Comparison of ENCODE assay signal across 1 cellular context in genomic region chr7:124379296-124379695, GRCh38.
TF ChIP-seq lines count a peak whose summit lies in the region.

No MANE protein-coding gene starts in this region.

TF ChIP-seq in K562, 482 proteins besides CTCF, POLR2A, EP300 and RAD21 (continued from another document):
- no peak for TF ChIP-seq GATAD2B (IDR thresholded peaks at IDR 0.05; ENCODE audit: borderline replicate concordance)
- peak; percentile 36; the same call in 1 of the 2 replicates for TF ChIP-seq ZBTB12 (CRISPR knock-in tag; IDR thresholded peaks at IDR 0.05)
- TF ChIP-seq ZBTB17 (CRISPR knock-in tag; IDR thresholded peaks at IDR 0.05), result peak; percentile 80; the same call in 1 of the 2 replicates
- TF ChIP-seq, protein P1, sequence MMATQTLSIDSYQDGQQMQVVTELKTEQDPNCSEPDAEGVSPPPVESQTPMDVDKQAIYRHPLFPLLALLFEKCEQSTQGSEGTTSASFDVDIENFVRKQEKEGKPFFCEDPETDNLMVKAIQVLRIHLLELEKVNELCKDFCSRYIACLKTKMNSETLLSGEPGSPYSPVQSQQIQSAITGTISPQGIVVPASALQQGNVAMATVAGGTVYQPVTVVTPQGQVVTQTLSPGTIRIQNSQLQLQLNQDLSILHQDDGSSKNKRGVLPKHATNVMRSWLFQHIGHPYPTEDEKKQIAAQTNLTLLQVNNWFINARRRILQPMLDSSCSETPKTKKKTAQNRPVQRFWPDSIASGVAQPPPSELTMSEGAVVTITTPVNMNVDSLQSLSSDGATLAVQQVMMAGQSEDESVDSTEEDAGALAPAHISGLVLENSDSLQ (IDR thresholded peaks at IDR 0.05), result no peak
- no peak for TF ChIP-seq POLR2AphosphoS2 (IDR thresholded peaks at IDR 0.05; ENCODE audit: low read length)
- no peak for TF ChIP-seq ZNF232 (CRISPR knock-in tag; IDR thresholded peaks at IDR 0.05)
- TF ChIP-seq SAFB2 (IDR thresholded peaks at IDR 0.05; ENCODE audit: borderline replicate concordance, low read depth, low read length, severe bottlenecking), result no peak
- TF ChIP-seq, protein P2, sequence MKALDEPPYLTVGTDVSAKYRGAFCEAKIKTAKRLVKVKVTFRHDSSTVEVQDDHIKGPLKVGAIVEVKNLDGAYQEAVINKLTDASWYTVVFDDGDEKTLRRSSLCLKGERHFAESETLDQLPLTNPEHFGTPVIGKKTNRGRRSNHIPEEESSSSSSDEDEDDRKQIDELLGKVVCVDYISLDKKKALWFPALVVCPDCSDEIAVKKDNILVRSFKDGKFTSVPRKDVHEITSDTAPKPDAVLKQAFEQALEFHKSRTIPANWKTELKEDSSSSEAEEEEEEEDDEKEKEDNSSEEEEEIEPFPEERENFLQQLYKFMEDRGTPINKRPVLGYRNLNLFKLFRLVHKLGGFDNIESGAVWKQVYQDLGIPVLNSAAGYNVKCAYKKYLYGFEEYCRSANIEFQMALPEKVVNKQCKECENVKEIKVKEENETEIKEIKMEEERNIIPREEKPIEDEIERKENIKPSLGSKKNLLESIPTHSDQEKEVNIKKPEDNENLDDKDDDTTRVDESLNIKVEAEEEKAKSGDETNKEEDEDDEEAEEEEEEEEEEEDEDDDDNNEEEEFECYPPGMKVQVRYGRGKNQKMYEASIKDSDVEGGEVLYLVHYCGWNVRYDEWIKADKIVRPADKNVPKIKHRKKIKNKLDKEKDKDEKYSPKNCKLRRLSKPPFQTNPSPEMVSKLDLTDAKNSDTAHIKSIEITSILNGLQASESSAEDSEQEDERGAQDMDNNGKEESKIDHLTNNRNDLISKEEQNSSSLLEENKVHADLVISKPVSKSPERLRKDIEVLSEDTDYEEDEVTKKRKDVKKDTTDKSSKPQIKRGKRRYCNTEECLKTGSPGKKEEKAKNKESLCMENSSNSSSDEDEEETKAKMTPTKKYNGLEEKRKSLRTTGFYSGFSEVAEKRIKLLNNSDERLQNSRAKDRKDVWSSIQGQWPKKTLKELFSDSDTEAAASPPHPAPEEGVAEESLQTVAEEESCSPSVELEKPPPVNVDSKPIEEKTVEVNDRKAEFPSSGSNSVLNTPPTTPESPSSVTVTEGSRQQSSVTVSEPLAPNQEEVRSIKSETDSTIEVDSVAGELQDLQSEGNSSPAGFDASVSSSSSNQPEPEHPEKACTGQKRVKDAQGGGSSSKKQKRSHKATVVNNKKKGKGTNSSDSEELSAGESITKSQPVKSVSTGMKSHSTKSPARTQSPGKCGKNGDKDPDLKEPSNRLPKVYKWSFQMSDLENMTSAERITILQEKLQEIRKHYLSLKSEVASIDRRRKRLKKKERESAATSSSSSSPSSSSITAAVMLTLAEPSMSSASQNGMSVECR (CRISPR knock-in tag; IDR thresholded peaks at IDR 0.05), result no peak
- no peak for TF ChIP-seq MED1 (CRISPR knock-in tag; IDR thresholded peaks at IDR 0.05; ENCODE audit: borderline replicate concordance)
- peak; percentile 58 for TF ChIP-seq TFE3 (CRISPR knock-in tag; IDR thresholded peaks at IDR 0.05)
- no peak for TF ChIP-seq ZC3H11A (IDR thresholded peaks at IDR 0.05; ENCODE audit: low read depth, low read length)
- no peak for TF ChIP-seq RB1 (IDR thresholded peaks at IDR 0.05; ENCODE audit: low read depth)
- peak; percentile 25; the same call in 1 of the 2 replicates for TF ChIP-seq ZNF324 (CRISPR knock-in tag; IDR thresholded peaks at IDR 0.05)
- no peak for TF ChIP-seq ZNF444 (CRISPR knock-in tag; IDR thresholded peaks at IDR 0.05)
- TF ChIP-seq, protein P3, sequence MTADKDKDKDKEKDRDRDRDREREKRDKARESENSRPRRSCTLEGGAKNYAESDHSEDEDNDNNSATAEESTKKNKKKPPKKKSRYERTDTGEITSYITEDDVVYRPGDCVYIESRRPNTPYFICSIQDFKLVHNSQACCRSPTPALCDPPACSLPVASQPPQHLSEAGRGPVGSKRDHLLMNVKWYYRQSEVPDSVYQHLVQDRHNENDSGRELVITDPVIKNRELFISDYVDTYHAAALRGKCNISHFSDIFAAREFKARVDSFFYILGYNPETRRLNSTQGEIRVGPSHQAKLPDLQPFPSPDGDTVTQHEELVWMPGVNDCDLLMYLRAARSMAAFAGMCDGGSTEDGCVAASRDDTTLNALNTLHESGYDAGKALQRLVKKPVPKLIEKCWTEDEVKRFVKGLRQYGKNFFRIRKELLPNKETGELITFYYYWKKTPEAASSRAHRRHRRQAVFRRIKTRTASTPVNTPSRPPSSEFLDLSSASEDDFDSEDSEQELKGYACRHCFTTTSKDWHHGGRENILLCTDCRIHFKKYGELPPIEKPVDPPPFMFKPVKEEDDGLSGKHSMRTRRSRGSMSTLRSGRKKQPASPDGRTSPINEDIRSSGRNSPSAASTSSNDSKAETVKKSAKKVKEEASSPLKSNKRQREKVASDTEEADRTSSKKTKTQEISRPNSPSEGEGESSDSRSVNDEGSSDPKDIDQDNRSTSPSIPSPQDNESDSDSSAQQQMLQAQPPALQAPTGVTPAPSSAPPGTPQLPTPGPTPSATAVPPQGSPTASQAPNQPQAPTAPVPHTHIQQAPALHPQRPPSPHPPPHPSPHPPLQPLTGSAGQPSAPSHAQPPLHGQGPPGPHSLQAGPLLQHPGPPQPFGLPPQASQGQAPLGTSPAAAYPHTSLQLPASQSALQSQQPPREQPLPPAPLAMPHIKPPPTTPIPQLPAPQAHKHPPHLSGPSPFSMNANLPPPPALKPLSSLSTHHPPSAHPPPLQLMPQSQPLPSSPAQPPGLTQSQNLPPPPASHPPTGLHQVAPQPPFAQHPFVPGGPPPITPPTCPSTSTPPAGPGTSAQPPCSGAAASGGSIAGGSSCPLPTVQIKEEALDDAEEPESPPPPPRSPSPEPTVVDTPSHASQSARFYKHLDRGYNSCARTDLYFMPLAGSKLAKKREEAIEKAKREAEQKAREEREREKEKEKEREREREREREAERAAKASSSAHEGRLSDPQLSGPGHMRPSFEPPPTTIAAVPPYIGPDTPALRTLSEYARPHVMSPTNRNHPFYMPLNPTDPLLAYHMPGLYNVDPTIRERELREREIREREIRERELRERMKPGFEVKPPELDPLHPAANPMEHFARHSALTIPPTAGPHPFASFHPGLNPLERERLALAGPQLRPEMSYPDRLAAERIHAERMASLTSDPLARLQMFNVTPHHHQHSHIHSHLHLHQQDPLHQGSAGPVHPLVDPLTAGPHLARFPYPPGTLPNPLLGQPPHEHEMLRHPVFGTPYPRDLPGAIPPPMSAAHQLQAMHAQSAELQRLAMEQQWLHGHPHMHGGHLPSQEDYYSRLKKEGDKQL (CRISPR knock-in tag; IDR thresholded peaks at IDR 0.05; ENCODE audit: borderline replicate concordance), result no peak
- TF ChIP-seq ZNF23 (CRISPR knock-in tag; IDR thresholded peaks at IDR 0.05), result peak; percentile 17; the same call in 1 of the 2 replicates
- no peak for TF ChIP-seq DEAF1 (CRISPR knock-in tag; IDR thresholded peaks at IDR 0.05)
- no peak for TF ChIP-seq ZNF699 (CRISPR knock-in tag; IDR thresholded peaks at IDR 0.05; ENCODE audit: insufficient replicate concordance)
- 0 out of 2 replicates have a peak, but pooled peaks have one; percentile 10 for TF ChIP-seq CBFA2T3 (IDR thresholded peaks at IDR 0.05)
- TF ChIP-seq MAZ (CRISPR knock-in tag; conservative IDR thresholded peaks at IDR 0.05 in 1 of 2, IDR thresholded peaks at IDR 0.05 in 1 of 2), result peak in 1 of 2 experiments; percentile 75; a peak in 2 of 4 replicates
- TF ChIP-seq PML (IDR thresholded peaks at IDR 0.05; ENCODE audit: low read length), result no peak
- TF ChIP-seq CXXC5 (CRISPR knock-in tag; IDR thresholded peaks at IDR 0.05), result 0 out of 2 replicates have a peak, but pooled peaks have one; percentile 33
